18 cellular contexts compared by ENCODE assay signal in genomic region chr12:108381793-108382436, GRCh38. TPM values are rescaled to one million over a fixed set of nuclear protein-coding genes. Genes with fewer than 3 reads are reported as not detected.
A peak's percentile ranks its signal among the peaks of the same experiment; 100 is the strongest.
DNase-seq lines count a peak whose midpoint lies in the region; ATAC-seq, FAIRE-seq and TF ChIP-seq lines count a peak whose summit lies in the region.
"Had no signal": no experiment of that assay in that cellular context is flagged by ENCODE, and none has a peak within 500 bp of the region (broad histone marks: within the 10 kb centered on the region; RNA-seq: fewer than 3 reads in every experiment).

No MANE protein-coding gene starts in this region.

- H4K20me1 ChIP-seq in astrocyte (ENCODE audit: insufficient read depth, low read length) = no peaks in the 10 kb centered on the region

- no peak overlapping the region for H2AFZ ChIP-seq in astrocyte (ENCODE audit: low read depth, low read length)

- peaks cover 4% of the 10 kb centered on the region for H3K36me3 Mint-ChIP-seq in astrocyte (ENCODE audit: low read depth, unreplicated experiment)

- H3K9me3 ChIP-seq in astrocyte (ENCODE audit: insufficient read depth, low read depth, low read length) = peaks cover 2% of the 10 kb centered on the region
- H3K9me3 ChIP-seq in pancreas = no peaks in the 10 kb centered on the region
- H3K9me3 ChIP-seq: BE2C had no signal

- H3K27me3 Mint-ChIP-seq in astrocyte (ENCODE audit: low read depth, unreplicated experiment) = peaks cover 21% of the 10 kb centered on the region

- H3K4me1 ChIP-seq in astrocyte (ENCODE audit: insufficient read depth, low read length) = no peaks in the 10 kb centered on the region
- H3K4me1 ChIP-seq in pancreas = no peaks in the 10 kb centered on the region

- H3K27ac ChIP-seq in astrocyte (ENCODE audit: low read depth, low read length) = no peak overlapping the region
- no peak overlapping the region for H3K27ac ChIP-seq in pancreas

- no peak overlapping the region for H3K9ac ChIP-seq in astrocyte (ENCODE audit: low read length)

- H3K9me3 Mint-ChIP-seq in astrocyte (ENCODE audit: unreplicated experiment) = peaks cover 6% of the 10 kb centered on the region

- no peaks in the 10 kb centered on the region for H3K79me2 ChIP-seq in astrocyte (ENCODE audit: insufficient read depth, low read length)

- peak; percentile 34 for FAIRE-seq in astrocyte (lab: Jason Lieb, UNC)
- FAIRE-seq in pancreas (lab: Jason Lieb, UNC) = no peak
- FAIRE-seq: HTR-8/SVneo had no signal

- WGBS in pancreas, 2 donors = 42 to 45% methylated on average over 8 of the region's 8 CpGs

- ATAC-seq in HG03108 (IDR thresholded peaks at IDR 0.05; ENCODE audit: unreplicated experiment) = no peak
- no peak for ATAC-seq in pancreas
- no peak for ATAC-seq in GM18511 (IDR thresholded peaks at IDR 0.05; ENCODE audit: unreplicated experiment)
- ATAC-seq: left cardiac atrium; naive thymus-derived CD4-positive, alpha-beta T cell had no signal

- H3K4me3 ChIP-seq in astrocyte (ENCODE audit: insufficient read depth, low read depth, low read length) = no peak overlapping the region
- no peak overlapping the region for H3K4me3 ChIP-seq in pancreas

- no peaks in the 10 kb centered on the region for H3K27me3 ChIP-seq in astrocyte (ENCODE audit: insufficient read depth, low read length)
- H3K27me3 ChIP-seq in pancreas = no peaks in the 10 kb centered on the region
- H3K27me3 ChIP-seq: BE2C had no signal

- no peak overlapping the region for H3K4me2 ChIP-seq in astrocyte (ENCODE audit: low read length)

- H3K36me3 ChIP-seq in astrocyte (ENCODE audit: insufficient read depth, low read length) (no peaks in the 10 kb centered on the region), pancreas (no peaks in the 10 kb centered on the region)
- H3K36me3 ChIP-seq: BE2C had no signal

- no peak for TF ChIP-seq CTCF in astrocyte (IDR thresholded peaks at IDR 0.05; ENCODE audit: insufficient read depth, low read depth, low read length)
- no peak for TF ChIP-seq CTCF in pancreas (IDR thresholded peaks at IDR 0.05)

- no peak overlapping the region for H3K27ac Mint-ChIP-seq in astrocyte (ENCODE audit: unreplicated experiment)
- H3K27ac Mint-ChIP-seq: HFFc6; naive thymus-derived CD4-positive, alpha-beta T cell had no signal

- H3K4me3 Mint-ChIP-seq in astrocyte (ENCODE audit: unreplicated experiment) = no peak overlapping the region
- H3K4me3 Mint-ChIP-seq: HFFc6; naive thymus-derived CD4-positive, alpha-beta T cell had no signal

- DNase-seq in AG08395 (ENCODE audit: low spot score) (peak; percentile 28), HT-29 (ENCODE audit: low spot score) (peak; percentile 21), astrocyte (ENCODE audit: low read depth) (no peak), iPS-NIHi11 (ENCODE audit: low spot score) (peak; percentile 67), NCI-H1105 (lab: John Stamatoyannopoulos, UW) (no peak), pancreas (no peak)
- DNase-seq: activated CD4-positive, alpha-beta T cell treated with anti-CD3 and anti-CD28 coated beads for 1 hour; activated T-cell treated with anti-CD3 and anti-CD28 coated beads, Interleukin-2, amount 50 U/mL, for 1 hour; BE2C; HFFc6; left cardiac atrium; naive thymus-derived CD4-positive, alpha-beta T cell; NCI-H1436 treated with DMSO at 0.1 percent for 48 hours; NCI-H69; SW 1271 had no signal

- intact Hi-C loops in pancreas (cut with DNase I) = no loop called here

- H3K4me1 Mint-ChIP-seq in astrocyte (ENCODE audit: low read depth, unreplicated experiment) = no peaks in the 10 kb centered on the region

RNA-seq across cellular contexts. Expression of gene CMKLR1, which starts 42.8 kb away (rescaled TPM):
- total RNA-seq in HT-29 (2014; rRNA removed; shearing (Covaris generic)) = not detected in 2 replicates
- total RNA-seq in astrocyte = 0.57 and 2.2 TPM in 2 replicates
- total RNA-seq in pancreas = 1 to 10 TPM; 1.1 to 7.4 (median 2.5) TPM
- 1 to 10 TPM in 1 of 2 donors, under 1 TPM in 1; 0.95 to 1.2 TPM for polyA plus RNA-seq in pancreas
- total RNA-seq: HFFc6 had no signal

Comparison
In these comparisons a context has a peak if more than half of its experiments do, and no peak if none do; other contexts are left out.
1. DNase-seq: peak in AG08395 (single experiment), HT-29 (single experiment) and iPS-NIHi11 (single experiment); none in astrocyte (single experiment), NCI-H1105 (single experiment) and pancreas (0 of 6).